ENCODE assay signal across 9 cellular contexts in genomic region chr3:123068227-123069020, GRCh38. TPM values are rescaled to one million over a fixed set of nuclear protein-coding genes. Genes with fewer than 3 reads are reported as not detected.
DNase-seq lines count a peak whose midpoint lies in the region; ATAC-seq, FAIRE-seq and TF ChIP-seq lines count a peak whose summit lies in the region.
"Had no signal": no experiment of that assay in that cellular context is flagged by ENCODE, and none has a peak within 500 bp of the region (broad histone marks: within the 10 kb centered on the region; RNA-seq: fewer than 3 reads in every experiment).

No MANE protein-coding gene starts in this region.

- no peaks in the 10 kb centered on the region; a peak in 1 of 4 replicates for H3K9me3 ChIP-seq in H1 (ENCODE audit: insufficient read depth in 2 of 2, low read depth in 1 of 2, low read length in 1 of 2)
- no peaks in the 10 kb centered on the region for H3K9me3 ChIP-seq in osteoblast (ENCODE audit: low read depth, low read length)

- no peak overlapping the region for H2BK120ac ChIP-seq in H1 (replicated peaks; ENCODE audit: low read depth, low read length)

- H2BK5ac ChIP-seq in H1 (ENCODE audit: low read depth, low read length), result 0 out of 2 replicates have a peak overlapping the region, but pooled peaks have one; percentile 60

- H3K4me3 ChIP-seq in H1 (ENCODE audit: extremely low read depth in 1 of 4, insufficient read depth in 2 of 4, low read depth in 3 of 4, low read length in 4 of 4) (peak overlapping the region; percentile 61 to 86 (median 67); a peak in 7 of 8 replicates), osteoblast (ENCODE audit: insufficient read depth, low read length) (peak overlapping the region; percentile 95)

- WGBS in H1 (ENCODE audit: extremely low coverage in 1 of 2, insufficient coverage in 1 of 2, insufficient read length in 1 of 2, insufficient replicate concordance in 2 of 2, low coverage in 1 of 2, low lambda C conversion rate in 2 of 2, missing lambda C conversion rate in 1 of 2), 2 experiments, result 15% methylated on average over 13 of the region's 13 CpGs; no CpG with 5 or more reads in 1 of the 2 experiments

- H3K27ac ChIP-seq in H1 (ENCODE audit: low read depth, low read length) (no peak overlapping the region), osteoblast (ENCODE audit: low read depth, low read length) (no peak overlapping the region)

- no peak overlapping the region for H3K56ac ChIP-seq in H1 (replicated peaks; ENCODE audit: insufficient read length, low read depth, low read length)

- peaks cover 17% of the 10 kb centered on the region for H3K79me1 ChIP-seq in H1 (ENCODE audit: low read depth, low read length)

- H2BK20ac ChIP-seq in H1 (ENCODE audit: low read length), result no peak overlapping the region

- H4K20me1 ChIP-seq in H1 (replicated peaks in 1 of 2; ENCODE audit: control insufficient read depth in 1 of 2, insufficient read depth in 2 of 2, low read length in 2 of 2) (peaks cover 12 to 20% of the 10 kb centered on the region in 2 experiments), osteoblast (ENCODE audit: insufficient read depth, low read length) (peaks cover 47% of the 10 kb centered on the region)

- H4K91ac ChIP-seq in H1 (replicated peaks; ENCODE audit: insufficient read length, low read length), result no peak overlapping the region

- no peak for TF ChIP-seq EP300 in H1 (IDR thresholded peaks at IDR 0.05; ENCODE audit: borderline replicate concordance in 1 of 2, low read depth in 2 of 2, low read length in 2 of 2)

- no peak for TF ChIP-seq RAD21 in H1 (IDR thresholded peaks at IDR 0.05 in 1 of 2, conservative IDR thresholded peaks at IDR 0.05 in 1 of 2; ENCODE audit: low read depth in 2 of 2, low read length in 2 of 2)

- H3K23ac ChIP-seq in H1 (ENCODE audit: insufficient read length), result no peak overlapping the region

- POLR2A ChIA-PET in H1 (lab: Charles Lee; ENCODE audit: partially characterized antibody), result interaction anchor here (0.6 to 1.7 kb wide), 6 partner anchors 8 to 76 kb away, joined by 3 to 6 read pairs (median 4); partner anchors contain the start of gene SEMA5B

- CTCF ChIA-PET in H1 (lab: Charles Lee; ENCODE audit: partially characterized antibody), result interaction anchor here (0.6 to 2.3 kb wide), 8 partner anchors 18 to 132 kb away, joined by 3 to 5 read pairs (median 3); no protein-coding TSS in a partner anchor

- H3K79me2 ChIP-seq in H1 (ENCODE audit: control insufficient read depth in 1 of 2, insufficient read depth in 2 of 2, low read length in 2 of 2) (peaks cover 12 to 57% of the 10 kb centered on the region in 2 experiments), osteoblast (ENCODE audit: insufficient read depth, low read length) (peaks cover 63% of the 10 kb centered on the region)

- no peak overlapping the region for H2AFZ ChIP-seq in H1 (ENCODE audit: low read length)
- peak overlapping the region; percentile 85 for H2AFZ ChIP-seq in osteoblast (ENCODE audit: low read length)

- TF ChIP-seq CTCF in H1 (IDR thresholded peaks at IDR 0.05; ENCODE audit: control extremely low read depth in 1 of 3, insufficient read depth in 1 of 3, low read depth in 1 of 3, low read length in 3 of 3) (no peak), osteoblast (IDR thresholded peaks at IDR 0.05; ENCODE audit: extremely low read depth, low read depth, low read length) (no peak)

- H3K27me3 ChIP-seq in H1 (replicated peaks in 1 of 4; ENCODE audit: control insufficient read depth in 3 of 4, extremely low read depth in 1 of 4, insufficient read depth in 3 of 4, low read length in 3 of 4) (peaks cover 0 to 13% (median 8%) of the 10 kb centered on the region in 4 experiments; a peak in 5 of 7 replicates), osteoblast (ENCODE audit: insufficient read depth, low read length) (no peaks in the 10 kb centered on the region)

- H3K4me1 ChIP-seq in H1 (replicated peaks in 1 of 4; ENCODE audit: control insufficient read depth in 3 of 4, insufficient read depth in 4 of 4, low read length in 3 of 4) (peaks cover 7 to 17% (median 12%) of the 10 kb centered on the region in 4 experiments), osteoblast (ENCODE audit: insufficient read depth, low read length) (peaks cover 19% of the 10 kb centered on the region)

- TF ChIP-seq POLR2A in H1 (IDR thresholded peaks at IDR 0.05; ENCODE audit: control extremely low read depth in 1 of 2, low read depth in 2 of 2, low read length in 2 of 2), result no peak

- FAIRE-seq in H1 (lab: Jason Lieb, UNC), result no peak

- H2AK5ac ChIP-seq in H1 (ENCODE audit: low read depth, low read length), result peak overlapping the region; percentile 93; the same call in 1 of the 2 replicates

- peak overlapping the region; percentile 74; the same call in 1 of the 2 replicates for H3K18ac ChIP-seq in H1 (ENCODE audit: extremely low read depth, low read length)

- H3K4me2 ChIP-seq in H1 (ENCODE audit: insufficient read depth in 1 of 2, low read depth in 2 of 2, low read length in 2 of 2) (peak overlapping the region; percentile 97 to 100), osteoblast (ENCODE audit: insufficient read depth, low read length) (peak overlapping the region; percentile 90)

- H3K23me2 ChIP-seq in H1 (ENCODE audit: low read depth, low read length), result peaks cover 20% of the 10 kb centered on the region

- no peak overlapping the region for H3K4ac ChIP-seq in H1 (replicated peaks; ENCODE audit: insufficient read length, low read depth, low read length)

- H4K8ac ChIP-seq in H1 (ENCODE audit: extremely low read depth, insufficient read depth, low read length), result no peak overlapping the region

- no peak overlapping the region for H3K14ac ChIP-seq in H1 (ENCODE audit: insufficient read length)

- H2BK12ac ChIP-seq in H1 (ENCODE audit: low read depth, low read length), result peak overlapping the region; percentile 60; the same call in 1 of the 2 replicates

- H3K36me3 ChIP-seq in H1 (ENCODE audit: control insufficient read depth in 2 of 4, insufficient read depth in 4 of 4, low read length in 3 of 4) (no peaks in the 10 kb centered on the region), osteoblast (ENCODE audit: insufficient read depth, low read length) (no peaks in the 10 kb centered on the region)

- DNase-seq in DMS114 treated with DMSO at 0.1 percent for 48 hours (lab: John Stamatoyannopoulos, UW; ENCODE audit: unreplicated experiment) (peak; percentile 24), NCI-H69 (lab: John Stamatoyannopoulos, UW) (peak; percentile 37), H1 (ENCODE audit: low read depth in 1 of 2, low spot score in 2 of 2) (peak in 1 of 2 experiments; percentile 72), osteoblast (ENCODE audit: insufficient read length, low spot score, missing footprints) (peak; percentile 81), putamen (ENCODE audit: low spot score) (no peak), NCI-H2171 treated with DMSO at 0.1 percent for 48 hours (lab: John Stamatoyannopoulos, UW) (no peak)
- DNase-seq in stimulated activated CD4-positive, alpha-beta T cell treated with anti-CD3 and anti-CD28 coated beads, Interleukin-4, amount 100 ng/mL, for 24 hours, result no peak

- H4K5ac ChIP-seq in H1 (ENCODE audit: insufficient read length, low read depth, low read length), result no peak overlapping the region

- no peak for ATAC-seq in GM21619 (IDR thresholded peaks at IDR 0.05; ENCODE audit: unreplicated experiment)

- H2BK15ac ChIP-seq in H1 (ENCODE audit: low read length), result 0 out of 2 replicates have a peak overlapping the region, but pooled peaks have one; percentile 84

- H3K9ac ChIP-seq in H1 (replicated peaks in 1 of 4; ENCODE audit: extremely low read depth in 1 of 4, low read depth in 3 of 4, low read length in 3 of 4), result peak overlapping the region in 2 of 4 experiments; percentile 2 to 47; a peak in 4 of 7 replicates

TF ChIP-seq in H1, 55 proteins besides CTCF, POLR2A, EP300 and RAD21 (continues in another document):
- no peak; the same call in 1 of the 2 replicates for TF ChIP-seq SUZ12 (IDR thresholded peaks at IDR 0.05; ENCODE audit: low read length)
- no peak for TF ChIP-seq TCF12 (IDR thresholded peaks at IDR 0.05; ENCODE audit: low read depth, low read length)
- TF ChIP-seq CREB1 (IDR thresholded peaks at IDR 0.05), result no peak
- no peak for TF ChIP-seq RNF2 (IDR thresholded peaks at IDR 0.05; ENCODE audit: borderline replicate concordance, low read depth, low read length, missing control alignments, poor library complexity, severe bottlenecking)
- TF ChIP-seq JUND (IDR thresholded peaks at IDR 0.05; ENCODE audit: low read length), result no peak
- no peak for TF ChIP-seq TBP (IDR thresholded peaks at IDR 0.05; ENCODE audit: low read depth, low read length)
- no peak for TF ChIP-seq ASH2L (IDR thresholded peaks at IDR 0.05; ENCODE audit: low read length)
- no peak for TF ChIP-seq JUN (IDR thresholded peaks at IDR 0.05; ENCODE audit: low read depth, low read length)
- TF ChIP-seq KDM5A (IDR thresholded peaks at IDR 0.05; ENCODE audit: low read length), result no peak
- TF ChIP-seq MAFK (IDR thresholded peaks at IDR 0.05; ENCODE audit: low read depth, low read length), result 0 out of 2 replicates have a peak, but pooled peaks have one; percentile 7
- peak; percentile 29 for TF ChIP-seq KDM4A (IDR thresholded peaks at IDR 0.05; ENCODE audit: low read depth, low read length, severe bottlenecking)
- TF ChIP-seq GTF2F1 (IDR thresholded peaks at IDR 0.05; ENCODE audit: borderline replicate concordance, low read depth, low read length), result no peak
- no peak for TF ChIP-seq TAF1 (IDR thresholded peaks at IDR 0.05; ENCODE audit: low read depth, low read length)
- TF ChIP-seq CBX5 (IDR thresholded peaks at IDR 0.05; ENCODE audit: low read depth, low read length), result no peak

RNA-seq across cellular contexts. Expression of gene PDIA5, which starts 1.6 kb away (rescaled TPM):
- 32.8 and 36.5 TPM in 2 replicates for total RNA-seq in H1 (2021; fragmentation: NEBNext Ultra II Directional; extraction: Animal tissue kit (Norgen Biotek cat#: 25700))
- polyA plus RNA-seq in H1 (2011; rRNA removed), result 18.2 and 18.9 TPM in 2 replicates
- polyA plus RNA-seq in H1 (2011; cell fraction: cytosol; rRNA removed), result 26.2 TPM
- 24.8 TPM for polyA plus RNA-seq in H1 (2011; cell fraction: nucleus; rRNA removed)
- polyA plus RNA-seq in H1 (2012, experiment 1 of 2), result 25.3 to 30.2 TPM (median 27.7 TPM) in 4 replicates
- 16.3 TPM for polyA plus RNA-seq in H1 (2012, experiment 2 of 2)
- 50.7 TPM for polyA plus RNA-seq in H1 (2013, experiment 1 of 2)
- polyA plus RNA-seq in H1 (2013, experiment 2 of 2), result 52.2 TPM
- 11.0 and 13.8 TPM in 2 replicates for polyA minus RNA-seq in H1 (2011; rRNA and poly(A)+ RNA removed)
- 10.9 TPM for polyA minus RNA-seq in H1 (2011; cell fraction: cytosol; rRNA and poly(A)+ RNA removed)
- polyA minus RNA-seq in H1 (2011; cell fraction: nucleus; rRNA and poly(A)+ RNA removed), result 11.2 TPM
- total RNA-seq in osteoblast, result 54.3 and 54.5 TPM in 2 replicates

RNA-seq across cellular contexts. Expression of gene SEMA5B, which starts 40.9 kb away (rescaled TPM):
- total RNA-seq in H1 (2021; fragmentation: NEBNext Ultra II Directional; extraction: Animal tissue kit (Norgen Biotek cat#: 25700)), result 19.9 and 22.4 TPM in 2 replicates
- polyA plus RNA-seq in H1 (2011; rRNA removed), result 13.1 and 18.8 TPM in 2 replicates
- polyA plus RNA-seq in H1 (2011; cell fraction: cytosol; rRNA removed), result 14.6 TPM
- polyA plus RNA-seq in H1 (2011; cell fraction: nucleus; rRNA removed), result 46.9 TPM
- polyA plus RNA-seq in H1 (2012, experiment 1 of 2), result 35.4 to 44.8 TPM (median 39.3 TPM) in 4 replicates
- 34.1 TPM for polyA plus RNA-seq in H1 (2012, experiment 2 of 2)
- polyA plus RNA-seq in H1 (2013, experiment 1 of 2), result 21.6 TPM
- 18.3 TPM for polyA plus RNA-seq in H1 (2013, experiment 2 of 2)
- polyA minus RNA-seq in H1 (2011; rRNA and poly(A)+ RNA removed), result 19.3 and 20.2 TPM in 2 replicates
- 13.8 TPM for polyA minus RNA-seq in H1 (2011; cell fraction: cytosol; rRNA and poly(A)+ RNA removed)
- polyA minus RNA-seq in H1 (2011; cell fraction: nucleus; rRNA and poly(A)+ RNA removed), result 24.5 TPM
- not detected in 2 replicates for total RNA-seq in osteoblast
- total RNA-seq: T-helper 1 cell treated with Interleukin-12 subunit alpha and Interleukin-12 subunit beta and Interleukin-4 antibody, amounts not matched to agents 30 ng/mL and 1 ng/mL, for 36 hours had no signal

Comparison
In these comparisons a context has a peak if more than half of its experiments do, and no peak if none do; other contexts are left out.
1. DNase-seq: peak in DMS114 treated with DMSO at 0.1 percent for 48 hours (single experiment), NCI-H69 (single experiment) and osteoblast (single experiment); none in putamen (single experiment), NCI-H2171 treated with DMSO at 0.1 percent for 48 hours (single experiment) and stimulated activated CD4-positive, alpha-beta T cell treated with anti-CD3 and anti-CD28 coated beads, Interleukin-4, amount 100 ng/mL, for 24 hours (single experiment).
2. RNA of gene SEMA5B, which starts 40.9 kb away (total RNA-seq): 19.9 to 22.4 TPM in H1; not detected in osteoblast; every median in the first group is over 10 times any median in the second.